ENCODE assay signal across 8 cellular contexts in genomic region chr17:64343833-64344637, GRCh38. TPM values are rescaled to one million over a fixed set of nuclear protein-coding genes. Genes with fewer than 3 reads are reported as not detected.
A peak's percentile ranks its signal among the peaks of the same experiment; 100 is the strongest.
DNase-seq lines count a peak whose midpoint lies in the region; ATAC-seq and TF ChIP-seq lines count a peak whose summit lies in the region.

No MANE protein-coding gene starts in this region.

- peak overlapping the region; percentile 13 for H2AFZ ChIP-seq in neural progenitor cell (replicated peaks)

- no peak overlapping the region for H3K27ac ChIP-seq in neural progenitor cell

- TF ChIP-seq CTCF in WTC11 (IDR thresholded peaks at IDR 0.05), result no peak
- TF ChIP-seq CTCF in fibroblast of mammary gland (conservative IDR thresholded peaks at IDR 0.05; ENCODE audit: control insufficient read depth, insufficient read depth, low read depth, low read length), result no peak
- no peak for TF ChIP-seq CTCF in neural progenitor cell (IDR thresholded peaks at IDR 0.05)

- H3K4me1 ChIP-seq in neural progenitor cell, result peaks cover 8% of the 10 kb centered on the region

- H3K4me3 ChIP-seq in fibroblast of mammary gland (ENCODE audit: control insufficient read depth, low read depth, low read length), result no peak overlapping the region
- no peak overlapping the region for H3K4me3 ChIP-seq in neural progenitor cell

- H3K27me3 ChIP-seq in neural progenitor cell, result no peaks in the 10 kb centered on the region

- no peak overlapping the region for H3K9ac ChIP-seq in neural progenitor cell

- no peaks in the 10 kb centered on the region for H3K36me3 ChIP-seq in neural progenitor cell

- H4K20me1 ChIP-seq in neural progenitor cell (ENCODE audit: low read depth), result no peaks in the 10 kb centered on the region

- peak; percentile 73 for DNase-seq in AG20443 (ENCODE audit: low spot score)
- peak; percentile 87 for DNase-seq in M059J (ENCODE audit: low read depth)
- no peak for DNase-seq in WTC11 (ENCODE audit: low spot score)
- peak; percentile 91 for DNase-seq in fibroblast of mammary gland (ENCODE audit: low read depth)
- peak; percentile 10 for DNase-seq in neural progenitor cell (ENCODE audit: low spot score)
- no peak for DNase-seq in D341Med (ENCODE audit: low spot score)

- H3K27ac Mint-ChIP-seq in WTC11 (no peak overlapping the region), neural progenitor cell (peak overlapping the region; percentile 90)

- POLR2A ChIA-PET in WTC11 (lab: Charles Lee), result interaction anchor here (0.6 kb wide), 1 partner anchor 134 kb away, joined by 5 read pairs; no protein-coding TSS in a partner anchor

- H3K79me2 ChIP-seq in neural progenitor cell (ENCODE audit: low read depth), result no peaks in the 10 kb centered on the region

- H3K9me3 Mint-ChIP-seq in WTC11, result no peaks in the 10 kb centered on the region
- H3K9me3 Mint-ChIP-seq in neural progenitor cell, result no peaks in the 10 kb centered on the region

- CTCF ChIA-PET in WTC11 (lab: Charles Lee), result interaction anchor here (0.9 to 1.0 kb wide), 2 partner anchors 24 to 76 kb away, joined by 3 to 6 read pairs; no protein-coding TSS in a partner anchor

- H3K36me3 Mint-ChIP-seq in WTC11, result no peaks in the 10 kb centered on the region
- H3K36me3 Mint-ChIP-seq in neural progenitor cell, result no peaks in the 10 kb centered on the region

- H3K4me1 Mint-ChIP-seq in WTC11 (peaks cover 6% of the 10 kb centered on the region), neural progenitor cell (peaks cover 11% of the 10 kb centered on the region)

- no peak overlapping the region for H3K4me3 Mint-ChIP-seq in WTC11
- no peak overlapping the region for H3K4me3 Mint-ChIP-seq in neural progenitor cell

- peaks cover 19% of the 10 kb centered on the region for H3K27me3 Mint-ChIP-seq in WTC11 (ENCODE audit: low read depth)
- H3K27me3 Mint-ChIP-seq in neural progenitor cell (ENCODE audit: insufficient read depth, low read depth), result peaks cover 8% of the 10 kb centered on the region

- no peak overlapping the region for H3K4me2 ChIP-seq in neural progenitor cell

- ATAC-seq in WTC11 (peak; percentile 59), GM19324 (IDR thresholded peaks at IDR 0.05; ENCODE audit: low FRiP score, unreplicated experiment) (no peak), GM21619 (IDR thresholded peaks at IDR 0.05; ENCODE audit: unreplicated experiment) (no peak)

- H3F3A ChIP-seq in neural progenitor cell (ENCODE audit: low read depth), result no peaks in the 10 kb centered on the region

- no peaks in the 10 kb centered on the region for H3K9me3 ChIP-seq in neural progenitor cell (ENCODE audit: low read depth)

TF ChIP-seq in WTC11, 78 proteins besides CTCF, POLR2A, EP300 and RAD21:
- TF ChIP-seq MLX (CRISPR knock-in tag; IDR thresholded peaks at IDR 0.05) (no peak), TCF7 (CRISPR knock-in tag; IDR thresholded peaks at IDR 0.05; ENCODE audit: low read depth) (no peak), NR1H2 (CRISPR knock-in tag; IDR thresholded peaks at IDR 0.05) (no peak), USF2 (CRISPR knock-in tag; IDR thresholded peaks at IDR 0.05) (no peak), SMAD3 (CRISPR knock-in tag; IDR thresholded peaks at IDR 0.05; ENCODE audit: borderline replicate concordance) (no peak), ZBTB21 (CRISPR knock-in tag; IDR thresholded peaks at IDR 0.05; ENCODE audit: borderline replicate concordance) (no peak), ZNF138 (CRISPR knock-in tag; conservative IDR thresholded peaks at IDR 0.05) (no peak), ARID4B (CRISPR knock-in tag; IDR thresholded peaks at IDR 0.05; ENCODE audit: borderline replicate concordance) (no peak), FOXP4 (CRISPR knock-in tag; IDR thresholded peaks at IDR 0.05) (no peak), CREB1 (CRISPR knock-in tag; IDR thresholded peaks at IDR 0.05) (no peak)
TF ChIP-seq in WTC11: peak in this region for 0.

RNA-seq across cellular contexts. Expression of gene PECAM1, which starts 46.6 kb away (rescaled TPM):
- 0.05 and 0.22 TPM in 2 replicates for total RNA-seq in M059J (2014; rRNA removed; shearing (Covaris generic))
- total RNA-seq in WTC11 (2021) (0.18 to 0.44 TPM (median 0.33 TPM) in 3 replicates), neural progenitor cell (ENCODE audit: low replicate concordance) (not detected in 2 replicates)

Comparison
In these comparisons a context has a peak if more than half of its experiments do, and no peak if none do; other contexts are left out.
1. DNase-seq: peak in AG20443 (single experiment), M059J (single experiment), fibroblast of mammary gland (single experiment) and neural progenitor cell (single experiment); none in WTC11 (single experiment) and D341Med (single experiment).